8 cellular contexts compared by ENCODE assay signal in the genomic region with DNA sequence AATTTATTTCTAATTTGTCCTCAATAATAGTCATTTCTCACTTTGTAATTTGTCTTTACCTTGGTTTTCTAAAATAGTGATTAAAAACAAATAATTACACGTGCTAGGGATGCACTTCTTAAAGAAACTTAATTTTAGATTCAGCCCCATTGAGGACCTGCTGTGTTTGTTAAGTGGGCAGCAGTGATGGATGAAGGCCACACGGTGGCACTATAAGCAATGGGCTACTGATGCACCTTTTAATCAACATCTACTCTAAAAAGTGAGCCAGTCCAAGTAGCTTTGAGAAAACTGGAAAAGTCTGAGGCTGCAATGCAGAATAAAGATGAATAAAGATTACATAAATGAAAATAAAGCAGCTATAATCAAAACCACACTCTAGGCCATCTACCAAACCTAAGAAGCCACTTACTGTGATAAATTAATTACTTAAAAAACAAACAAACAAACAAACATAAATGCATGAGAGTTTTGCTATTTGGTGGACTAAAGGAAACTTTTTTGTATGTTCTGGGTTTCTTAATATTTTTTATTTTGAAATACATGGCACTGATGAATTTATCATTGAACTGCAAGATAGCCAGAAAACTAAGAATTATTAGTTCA.
A peak's percentile ranks its signal among the peaks of the same experiment; 100 is the strongest.
DNase-seq lines count a peak whose midpoint lies in the region; ATAC-seq and TF ChIP-seq lines count a peak whose summit lies in the region.

No MANE protein-coding gene starts in this region.

- POLR2A ChIA-PET in activated B cell treated with CpG ODN at 0.5 μM for 24 hours (lab: Charles Lee): no interaction called here

- H3K4me1 Mint-ChIP-seq in activated B cell treated with CpG ODN at 0.5 μM for 24 hours: no peaks in the 10 kb centered on the region
- H3K4me1 Mint-ChIP-seq in glutamatergic neuron (ENCODE audit: low read depth, unreplicated experiment): no peaks in the 10 kb centered on the region

- CTCF ChIA-PET in activated B cell treated with CpG ODN at 0.5 μM for 24 hours (lab: Charles Lee): interaction anchor here (1.7 kb wide), 1 partner anchor 10 kb away, joined by 6 read pairs; no protein-coding TSS in a partner anchor

- peak; percentile 59 for ATAC-seq in GM18873 (IDR thresholded peaks at IDR 0.05; ENCODE audit: low FRiP score, unreplicated experiment)
- peak; percentile 76 for ATAC-seq in HG03108 (IDR thresholded peaks at IDR 0.05; ENCODE audit: unreplicated experiment)
- peak; percentile 31 for ATAC-seq in activated B cell treated with CpG ODN at 0.5 μM for 24 hours (ENCODE audit: low read depth)

- intact Hi-C loops in activated B cell treated with CpG ODN at 0.5 μM for 24 hours (cut with micrococcal nuclease): no loop called here

- DNase-seq in COLO829 (ENCODE audit: low spot score) (peak; percentile 56), NCI-H2107 treated with DMSO at 0.1 percent for 48 hours (lab: John Stamatoyannopoulos, UW; ENCODE audit: unreplicated experiment) (peak; percentile 29), activated B cell treated with CpG ODN at 0.5 μM for 24 hours (no peak), glutamatergic neuron (peak; percentile 32), GF-D8 (lab: John Stamatoyannopoulos, UW) (no peak)
- DNase-seq in stimulated activated CD4-positive, alpha-beta T cell treated with anti-CD3 and anti-CD28 coated beads, Interleukin-2, amount 100 ng/mL, for 24 hours: peak; percentile 10 to 17

- H3K36me3 Mint-ChIP-seq in activated B cell treated with CpG ODN at 0.5 μM for 24 hours (ENCODE audit: low read depth) (no peaks in the 10 kb centered on the region), glutamatergic neuron (ENCODE audit: unreplicated experiment) (no peaks in the 10 kb centered on the region)

- no peak for TF ChIP-seq CTCF in activated B cell treated with CpG ODN at 0.5 μM for 24 hours (IDR thresholded peaks at IDR 0.05)
- TF ChIP-seq CTCF in glutamatergic neuron (IDR thresholded peaks at IDR 0.05; ENCODE audit: partially characterized antibody, unreplicated experiment): peak; percentile 72

- H3K27ac Mint-ChIP-seq in activated B cell treated with CpG ODN at 0.5 μM for 24 hours (no peak overlapping the region), glutamatergic neuron (ENCODE audit: unreplicated experiment) (no peak overlapping the region)

- H3K27me3 Mint-ChIP-seq in activated B cell treated with CpG ODN at 0.5 μM for 24 hours (no peaks in the 10 kb centered on the region), glutamatergic neuron (ENCODE audit: unreplicated experiment) (no peaks in the 10 kb centered on the region)

- peaks cover 3% of the 10 kb centered on the region for H3K9me3 Mint-ChIP-seq in activated B cell treated with CpG ODN at 0.5 μM for 24 hours
- no peaks in the 10 kb centered on the region for H3K9me3 Mint-ChIP-seq in glutamatergic neuron (ENCODE audit: unreplicated experiment)

- H3K4me3 Mint-ChIP-seq in activated B cell treated with CpG ODN at 0.5 μM for 24 hours (no peak overlapping the region), glutamatergic neuron (ENCODE audit: unreplicated experiment) (no peak overlapping the region)

Comparison
In these comparisons a context has a peak if more than half of its experiments do, and no peak if none do; other contexts are left out.
1. DNase-seq: peak in COLO829 (single experiment), NCI-H2107 treated with DMSO at 0.1 percent for 48 hours (single experiment), glutamatergic neuron (single experiment) and stimulated activated CD4-positive, alpha-beta T cell treated with anti-CD3 and anti-CD28 coated beads, Interleukin-2, amount 100 ng/mL, for 24 hours (2 of 2); none in activated B cell treated with CpG ODN at 0.5 μM for 24 hours (single experiment) and GF-D8 (single experiment).
2. Peak in every context shown above with its lines, with median percentiles within 50 percentile points of each other: ATAC-seq.